In the genomic region with DNA sequence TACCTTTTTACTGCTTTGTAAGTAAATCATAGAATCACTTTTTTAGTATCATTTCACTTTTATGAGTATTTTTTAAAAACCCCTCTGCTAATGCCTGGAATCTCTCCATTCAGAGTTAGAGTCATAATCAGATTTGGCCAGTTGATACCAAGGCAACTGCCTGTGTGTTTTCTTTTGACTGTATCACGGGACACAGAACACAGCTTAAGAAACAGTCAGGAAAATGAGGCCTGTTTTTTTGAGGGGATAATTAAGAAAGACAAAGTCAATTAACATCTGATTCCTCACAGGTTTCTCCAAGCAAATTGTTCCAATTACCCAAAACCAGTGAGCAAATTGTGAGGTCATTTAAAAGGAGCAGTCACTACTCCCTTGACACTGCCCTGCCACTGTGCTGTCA, we compare ENCODE assay signal across 25 cellular contexts.
"Had no signal": no experiment of that assay in that cellular context is flagged by ENCODE, and none has a peak within 500 bp of the region (broad histone marks: within the 10 kb centered on the region; RNA-seq: fewer than 3 reads in every experiment).

No MANE protein-coding gene starts in this region.

- H3K9me3 ChIP-seq: body of pancreas, colonic mucosa, gastrocnemius medialis, left ventricle myocardium inferior, tibial nerve had no signal

- H3K36me3 Mint-ChIP-seq: activated naive CD8-positive, alpha-beta T cell; stimulated activated effector memory CD8-positive, alpha-beta T cell treated with anti-CD3 and anti-CD28 coated beads, Interleukin-12 subunit alpha, Interleukin-12 subunit beta, amount 100 ng/mL, for 72 hours had no signal

- H3K27ac Mint-ChIP-seq: activated naive CD8-positive, alpha-beta T cell; nephron; stimulated activated effector memory CD8-positive, alpha-beta T cell treated with anti-CD3 and anti-CD28 coated beads, Interleukin-12 subunit alpha, Interleukin-12 subunit beta, amount 100 ng/mL, for 72 hours; stimulated activated naive CD8-positive, alpha-beta T cell treated with anti-CD3 and anti-CD28 coated beads, Interleukin-15, Interleukin-2, amounts not matched to agents 100 ng/mL and 50 ng/mL, for 24 hours had no signal

- H3K4me1 Mint-ChIP-seq: stimulated activated effector memory CD8-positive, alpha-beta T cell treated with anti-CD3 and anti-CD28 coated beads, Interleukin-12 subunit alpha, Interleukin-12 subunit beta, amount 100 ng/mL, for 72 hours had no signal

- DNase-seq: activated CD4-positive, alpha-beta T cell treated with anti-CD3 and anti-CD28 coated beads for 48 hours; activated CD4-positive, alpha-beta T cell treated with anti-CD3 and anti-CD28 coated beads, Interleukin-2, amount 50 U/mL, for 48 hours; activated CD8-positive, alpha-beta memory T cell treated with anti-CD3 and anti-CD28 coated beads for 24 hours; activated effector memory CD4-positive, alpha-beta T cell treated with Interleukin-2 at 50 U/mL for 16 hours; activated naive CD4-positive, alpha-beta T cell treated with Interleukin-2 at 50 U/mL for 16 hours; anterior cingulate cortex; body of pancreas; cerebellar nuclear complex; colonic mucosa; effector CD8-positive, alpha-beta T cell; gastrocnemius medialis; glutamatergic neuron; left ventricle myocardium inferior; posterior cingulate gyrus; stimulated activated CD4-positive, alpha-beta T cell treated with anti-CD3 and anti-CD28 coated beads, Interleukin-4, amount 100 ng/mL, for 24 hours had no signal

- H3K27me3 Mint-ChIP-seq: activated naive CD8-positive, alpha-beta T cell; stimulated activated naive CD8-positive, alpha-beta T cell treated with anti-CD3 and anti-CD28 coated beads, Interleukin-15, Interleukin-2, amounts not matched to agents 100 ng/mL and 50 ng/mL, for 24 hours had no signal

- H3K9me3 Mint-ChIP-seq: nephron had no signal

- H3K27me3 ChIP-seq: body of pancreas, cardiac muscle cell, colonic mucosa, gastrocnemius medialis, tibial nerve had no signal

- H3K36me3 ChIP-seq: cardiac muscle cell, colonic mucosa, gastrocnemius medialis, left ventricle myocardium inferior, tibial nerve had no signal

- H3K4me1 ChIP-seq: colonic mucosa, left ventricle myocardium inferior, tibial nerve had no signal

- H3K27ac ChIP-seq: body of pancreas, cardiac muscle cell, colonic mucosa, epithelial cell of prostate, gastrocnemius medialis, left ventricle myocardium inferior, skin epidermis, tibial nerve had no signal

- H3K4me3 Mint-ChIP-seq: activated naive CD8-positive, alpha-beta T cell; nephron; stimulated activated effector memory CD8-positive, alpha-beta T cell treated with anti-CD3 and anti-CD28 coated beads, Interleukin-12 subunit alpha, Interleukin-12 subunit beta, amount 100 ng/mL, for 72 hours; stimulated activated naive CD8-positive, alpha-beta T cell treated with anti-CD3 and anti-CD28 coated beads, Interleukin-15, Interleukin-2, amounts not matched to agents 100 ng/mL and 50 ng/mL, for 24 hours had no signal

- ATAC-seq: body of pancreas; gastrocnemius medialis; sciatic nerve; stimulated activated effector memory CD8-positive, alpha-beta T cell treated with anti-CD3 and anti-CD28 coated beads, Interleukin-12 subunit alpha, Interleukin-12 subunit beta, amount 100 ng/mL, for 72 hours had no signal

- H3K4me3 ChIP-seq: body of pancreas, cardiac muscle cell, colonic mucosa, gastrocnemius medialis, left ventricle myocardium inferior, lung, skin epidermis, tibial nerve had no signal
